In the genomic region with DNA sequence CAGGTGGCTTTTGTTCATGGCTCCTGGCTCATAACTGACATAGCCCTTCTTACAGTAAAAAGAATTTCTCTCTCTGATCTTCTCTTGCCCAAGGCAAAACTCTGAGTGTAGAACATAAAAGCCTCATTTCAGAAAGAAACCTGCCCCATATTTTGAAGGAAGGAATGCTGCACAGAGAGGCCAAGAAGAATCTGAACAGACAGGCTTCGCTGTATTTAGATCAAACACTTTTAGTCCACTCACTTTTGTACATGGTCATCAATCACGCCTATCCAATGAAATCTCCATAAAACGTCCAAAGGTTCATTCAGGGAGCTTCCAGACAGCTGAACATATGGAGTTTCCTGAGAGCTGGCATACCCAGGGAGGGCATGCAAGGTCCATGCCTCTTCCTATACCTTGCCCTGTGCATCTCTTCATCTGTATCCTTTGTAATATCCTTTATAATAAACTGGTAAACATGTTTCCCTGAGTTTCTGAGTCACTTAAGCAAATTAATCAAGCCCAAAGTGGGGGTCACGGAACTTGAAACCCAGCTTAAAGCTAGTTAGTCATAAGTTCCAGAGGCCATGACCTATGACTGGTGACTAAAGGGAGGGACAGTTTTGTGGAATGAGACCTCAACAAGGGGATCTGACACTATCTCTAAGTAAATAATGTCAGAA, we compare ENCODE assay signal across 30 cellular contexts.
DNase-seq lines count a peak whose midpoint lies in the region; ATAC-seq and TF ChIP-seq lines count a peak whose summit lies in the region.
"Had no signal": no experiment of that assay in that cellular context is flagged by ENCODE, and none has a peak within 500 bp of the region (broad histone marks: within the 10 kb centered on the region; RNA-seq: fewer than 3 reads in every experiment).

No MANE protein-coding gene starts in this region.

- H3K79me1 ChIP-seq in mesenchymal stem cell (replicated peaks; ENCODE audit: low read length, poor library complexity, severe bottlenecking): no peaks in the 10 kb centered on the region

- DNase-seq in ELR (ENCODE audit: low read depth) (peak; percentile 68), PC-3 (peak; percentile 95), epithelial cell of prostate (ENCODE audit: low read depth, low spot score) (no peak), mesenchymal stem cell (peak; percentile 27), NCI-H226 (no peak), breast epithelium (ENCODE audit: low spot score in 2 of 2) (no peak), MCF 10A (ENCODE audit: unreplicated experiment) (no peak)
- DNase-seq: activated B cell treated with CpG ODN at 0.5 μM for 24 hours; activated CD4-positive, alpha-beta memory T cell treated with anti-CD3 and anti-CD28 coated beads, Interleukin-2, amount 10 ng/mL, durations not matched to agents 7 days and 5 days; activated CD8-positive, alpha-beta memory T cell treated with anti-CD3 and anti-CD28 coated beads, Interleukin-2, amount 50 U/mL, for 48 hours; COR-L47; dermis blood vessel endothelial cell; head of caudate nucleus; kidney glomerular epithelial cell; NCI-H1048; NCI-H187 treated with DMSO at 0.1 percent for 48 hours; NCI-H526; NK-92 treated with Interleukin-12 subunit alpha and Interleukin-12 subunit beta, amount 100 ng/mL, for 24 hours; ovary; stimulated activated CD4-positive, alpha-beta T cell treated with anti-CD3 and anti-CD28 coated beads, Interleukin-4, amount 100 ng/mL, for 24 hours; stimulated activated naive B cell treated with anti-CD40 and anti-IgM and Interleukin-4, amounts not matched to agents 10 μg/mL and 1 μg/mL and 100 μg/mL, for 72 hours had no signal

- POLR2A ChIA-PET in PC-3 (lab: Charles Lee; ENCODE audit: unreplicated experiment) (no interaction called here), MCF 10A (lab: Yijun Ruan, JAX) (no interaction called here)

- H3K36me3 ChIP-seq in PC-3 (ENCODE audit: low read depth, low read length) (0 out of 2 replicates have a peak, but pooled peaks cover 2% of the 10 kb centered on the region), mesenchymal stem cell (ENCODE audit: control insufficient read depth in 1 of 2, insufficient read depth in 2 of 2, low read depth in 1 of 2, low read length in 2 of 2) (no peaks in the 10 kb centered on the region), breast epithelium (no peaks in the 10 kb centered on the region)
- H3K36me3 ChIP-seq: BLaER1, ovary, right atrium auricular region, SJSA1 had no signal

- no peak overlapping the region for H4K91ac ChIP-seq in mesenchymal stem cell (ENCODE audit: low read length)

- H3K27ac Mint-ChIP-seq in MCF 10A (ENCODE audit: low read depth, unreplicated experiment): no peak overlapping the region
- H3K27ac Mint-ChIP-seq: activated B cell treated with CpG ODN at 0.5 μM for 24 hours; activated CD4-positive, alpha-beta memory T cell treated with anti-CD3 and anti-CD28 coated beads, Interleukin-2, amount 10 ng/mL, durations not matched to agents 7 days and 5 days; activated naive CD8-positive, alpha-beta T cell; nephron; stimulated activated naive B cell treated with anti-CD40 and anti-IgM and Interleukin-4, amounts not matched to agents 10 μg/mL and 1 μg/mL and 100 μg/mL, for 72 hours had no signal

- H4K20me1 ChIP-seq in PC-3 (ENCODE audit: low read length): no peaks in the 10 kb centered on the region
- H4K20me1 ChIP-seq: BLaER1 had no signal

- H2AK5ac ChIP-seq in mesenchymal stem cell (ENCODE audit: low read length, severe bottlenecking): no peak overlapping the region

- H3K4me1 Mint-ChIP-seq in MCF 10A (ENCODE audit: insufficient read depth, unreplicated experiment): no peaks in the 10 kb centered on the region
- H3K4me1 Mint-ChIP-seq: activated B cell treated with CpG ODN at 0.5 μM for 24 hours; central memory CD8-positive, alpha-beta T cell; nephron; stimulated activated naive B cell treated with anti-CD40 and anti-IgM and Interleukin-4, amounts not matched to agents 10 μg/mL and 1 μg/mL and 100 μg/mL, for 72 hours had no signal

- peaks cover 16% of the 10 kb centered on the region for H3F3A ChIP-seq in PC-3 (ENCODE audit: low read length, unreplicated experiment)

- H3K4me2 ChIP-seq in PC-3 (ENCODE audit: low read length) (peak overlapping the region; percentile 41), mesenchymal stem cell (ENCODE audit: low read length, poor library complexity, severe bottlenecking) (no peak overlapping the region)
- H3K4me2 ChIP-seq: BLaER1 had no signal

- H3K14ac ChIP-seq in mesenchymal stem cell (ENCODE audit: low read length in 2 of 2): no peak overlapping the region

- H3K27ac ChIP-seq in PC-3 (ENCODE audit: low read length) (peak overlapping the region; percentile 84), epithelial cell of prostate (peak overlapping the region; percentile 22), mesenchymal stem cell (ENCODE audit: low read length, poor library complexity, severe bottlenecking) (no peak overlapping the region), breast epithelium (no peak overlapping the region)
- H3K27ac ChIP-seq: BLaER1, ovary, right atrium auricular region, SJSA1 had no signal

- intact Hi-C loops in PC-3 (cut with micrococcal nuclease) (no loop called here), breast epithelium (cut with DNase I; ENCODE audit: low total_unique reads) (no loop called here), MCF 10A (cut with micrococcal nuclease) (no loop called here)

- H2BK12ac ChIP-seq in mesenchymal stem cell (ENCODE audit: low read length in 2 of 2): no peak overlapping the region

- CTCF ChIA-PET in PC-3 (lab: Charles Lee): interaction anchor here (0.6 kb wide), 1 partner anchor 474 kb away, joined by 3 read pairs; no protein-coding TSS in a partner anchor
- CTCF ChIA-PET in MCF 10A (lab: Yijun Ruan, JAX): interaction anchor here (0.6 to 0.7 kb wide), 2 partner anchors 458 to 557 kb away, joined by 3 to 4 read pairs; no protein-coding TSS in a partner anchor

- H2BK15ac ChIP-seq in mesenchymal stem cell (ENCODE audit: low read depth, poor library complexity, severe bottlenecking): no peak overlapping the region

- H3K9me2 ChIP-seq in PC-3 (replicated peaks; ENCODE audit: low read length): no peaks in the 10 kb centered on the region

- BruUV-seq in PC-3 (replicated peaks; lab: Mats Ljungman, UMichigan) (TSS peak; percentile 84), MCF 10A (replicated peaks; lab: Mats Ljungman, UMichigan) (no TSS peak)

- H3K79me2 ChIP-seq in PC-3 (ENCODE audit: low read length): peaks cover 6% of the 10 kb centered on the region; the same call in 1 of the 2 replicates

- H4K8ac ChIP-seq in mesenchymal stem cell (ENCODE audit: low read length): no peak overlapping the region

- no peak for TF ChIP-seq CTCF in PC-3 (conservative IDR thresholded peaks at IDR 0.05; ENCODE audit: low read depth, low read length)
- TF ChIP-seq CTCF in breast epithelium (IDR thresholded peaks at IDR 0.05): no peak
- TF ChIP-seq CTCF in MCF 10A (IDR thresholded peaks at IDR 0.05; ENCODE audit: unreplicated experiment): no peak

- H3K4me1 ChIP-seq in PC-3 (ENCODE audit: insufficient read depth, low read length): peaks cover 47% of the 10 kb centered on the region
- H3K4me1 ChIP-seq in mesenchymal stem cell (ENCODE audit: control insufficient read depth, insufficient read depth, low read depth, low read length): no peaks in the 10 kb centered on the region
- H3K4me1 ChIP-seq in breast epithelium: no peaks in the 10 kb centered on the region
- H3K4me1 ChIP-seq: right atrium auricular region, SJSA1 had no signal

- no peaks in the 10 kb centered on the region for H3K36me3 Mint-ChIP-seq in MCF 10A (ENCODE audit: insufficient read depth, unreplicated experiment)

- H3K23ac ChIP-seq in mesenchymal stem cell (ENCODE audit: low read length in 2 of 2): no peak overlapping the region

- 74% methylated on average over 4 of the region's 4 CpGs for WGBS in mesenchymal stem cell

- H3K9me3 ChIP-seq in PC-3 (ENCODE audit: low read length) (0 out of 2 replicates have a peak, but pooled peaks cover 4% of the 10 kb centered on the region), mesenchymal stem cell (ENCODE audit: control insufficient read depth, low read length) (peaks cover 31% of the 10 kb centered on the region), breast epithelium (peaks cover 0 to 9% of the 10 kb centered on the region in 2 donors)
- H3K9me3 ChIP-seq: ovary, SJSA1 had no signal

- no peak overlapping the region for H3K4ac ChIP-seq in mesenchymal stem cell (ENCODE audit: low read depth in 1 of 2, low read length in 2 of 2)

- H3K4me3 Mint-ChIP-seq in MCF 10A (ENCODE audit: unreplicated experiment): no peak overlapping the region
- H3K4me3 Mint-ChIP-seq: activated B cell treated with CpG ODN at 0.5 μM for 24 hours; activated CD4-positive, alpha-beta memory T cell treated with anti-CD3 and anti-CD28 coated beads, Interleukin-2, amount 10 ng/mL, durations not matched to agents 7 days and 5 days; activated naive CD8-positive, alpha-beta T cell; central memory CD8-positive, alpha-beta T cell; nephron; stimulated activated naive B cell treated with anti-CD40 and anti-IgM and Interleukin-4, amounts not matched to agents 10 μg/mL and 1 μg/mL and 100 μg/mL, for 72 hours had no signal

- H3K9ac ChIP-seq in PC-3 (ENCODE audit: low read length): peak overlapping the region; percentile 23
- no peak overlapping the region for H3K9ac ChIP-seq in mesenchymal stem cell (ENCODE audit: low read length)
- H3K9ac ChIP-seq: BLaER1 had no signal

- H2BK5ac ChIP-seq in mesenchymal stem cell (ENCODE audit: low read depth, low read length, poor library complexity, severe bottlenecking): no peak overlapping the region

- no peaks in the 10 kb centered on the region for H3K27me3 Mint-ChIP-seq in MCF 10A (ENCODE audit: insufficient read depth, unreplicated experiment)
- H3K27me3 Mint-ChIP-seq: activated CD4-positive, alpha-beta memory T cell treated with anti-CD3 and anti-CD28 coated beads, Interleukin-2, amount 10 ng/mL, durations not matched to agents 7 days and 5 days; activated naive CD8-positive, alpha-beta T cell had no signal

- no peak for TF ChIP-seq POLR2A in breast epithelium (IDR thresholded peaks at IDR 0.05)

- peaks cover 35% of the 10 kb centered on the region for H3K9me3 Mint-ChIP-seq in MCF 10A (ENCODE audit: unreplicated experiment)

- H2AFZ ChIP-seq in PC-3 (ENCODE audit: low read length) (0 out of 2 replicates have a peak overlapping the region, but pooled peaks have one; percentile 24), mesenchymal stem cell (ENCODE audit: low read depth, low read length) (no peak overlapping the region)

- H3K4me3 ChIP-seq in PC-3 (ENCODE audit: low read length): peak overlapping the region; percentile 33
- no peak overlapping the region for H3K4me3 ChIP-seq in mesenchymal stem cell (ENCODE audit: insufficient read depth in 1 of 2, low read depth in 1 of 2, low read length in 2 of 2)
- no peak overlapping the region for H3K4me3 ChIP-seq in breast epithelium
- H3K4me3 ChIP-seq: BLaER1, lung, ovary, right atrium auricular region, SJSA1 had no signal

- no peak overlapping the region for H3K18ac ChIP-seq in mesenchymal stem cell (ENCODE audit: low read depth in 1 of 2, low read length in 2 of 2)

- peak; percentile 91 for ATAC-seq in PC-3
- no peak for ATAC-seq in HG02938 (IDR thresholded peaks at IDR 0.05; ENCODE audit: unreplicated experiment)
- ATAC-seq: Panc1; stimulated activated naive B cell treated with anti-CD40 and anti-IgM and Interleukin-4, amounts not matched to agents 10 μg/mL and 1 μg/mL and 100 μg/mL, for 72 hours had no signal

- H2BK120ac ChIP-seq in mesenchymal stem cell (ENCODE audit: low read depth, low read length): no peak overlapping the region

- H3K27me3 ChIP-seq in PC-3 (ENCODE audit: low read length): no peaks in the 10 kb centered on the region
- no peaks in the 10 kb centered on the region for H3K27me3 ChIP-seq in mesenchymal stem cell (ENCODE audit: control insufficient read depth in 1 of 2, insufficient read depth in 1 of 2, low read length in 2 of 2)
- H3K27me3 ChIP-seq in breast epithelium: no peaks in the 10 kb centered on the region
- H3K27me3 ChIP-seq: BLaER1, ovary, right atrium auricular region, SJSA1 had no signal

Comparison
In these comparisons a context has a peak if more than half of its experiments do, and no peak if none do; other contexts are left out.
1. DNase-seq: peak in ELR (single experiment), PC-3 (single experiment) and mesenchymal stem cell (single experiment); none in epithelial cell of prostate (single experiment), NCI-H226 (single experiment), breast epithelium (0 of 2) and MCF 10A (single experiment).
2. H3K27ac ChIP-seq: peak in PC-3 (single experiment) and epithelial cell of prostate (single experiment); none in mesenchymal stem cell (single experiment) and breast epithelium (0 of 2).